Comparison of ENCODE assay signal across 20 cellular contexts in genomic region chr6:168737481-168737880, GRCh38.
DNase-seq lines count a peak whose midpoint lies in the region; ATAC-seq, FAIRE-seq and TF ChIP-seq lines count a peak whose summit lies in the region.
"Had no signal": no experiment of that assay in that cellular context is flagged by ENCODE, and none has a peak within 500 bp of the region (broad histone marks: within the 10 kb centered on the region; RNA-seq: fewer than 3 reads in every experiment).

No MANE protein-coding gene starts in this region.

- no peaks in the 10 kb centered on the region for H3K23me2 ChIP-seq in H1 (ENCODE audit: low read depth, low read length)

- H4K20me1 ChIP-seq in H1 (replicated peaks in 1 of 2; ENCODE audit: control insufficient read depth in 1 of 2, insufficient read depth in 2 of 2, low read length in 2 of 2): no peaks in the 10 kb centered on the region

- no peak for TF ChIP-seq EP300 in H1 (IDR thresholded peaks at IDR 0.05; ENCODE audit: borderline replicate concordance in 1 of 2, low read depth in 2 of 2, low read length in 2 of 2)

- H2AFZ ChIP-seq in H1 (ENCODE audit: low read length): peak overlapping the region; percentile 73

- no peak overlapping the region for H4K5ac ChIP-seq in H1 (ENCODE audit: insufficient read length, low read depth, low read length)

- no peak overlapping the region for H3K4me2 ChIP-seq in H1 (ENCODE audit: insufficient read depth in 1 of 2, low read depth in 2 of 2, low read length in 2 of 2)

- TF ChIP-seq POLR2A in H1 (IDR thresholded peaks at IDR 0.05; ENCODE audit: control extremely low read depth in 1 of 2, low read depth in 2 of 2, low read length in 2 of 2): no peak

- no peaks in the 10 kb centered on the region for H3K4me1 ChIP-seq in H1 (replicated peaks in 1 of 4; ENCODE audit: control insufficient read depth in 3 of 4, insufficient read depth in 4 of 4, low read length in 3 of 4)
- H3K4me1 ChIP-seq in mucosa of descending colon (ENCODE audit: low read depth): no peaks in the 10 kb centered on the region
- H3K4me1 ChIP-seq: adrenal gland, breast epithelium had no signal

- peak; percentile 13 for ATAC-seq in mucosa of descending colon
- ATAC-seq: Right ventricle myocardium inferior, T-cell had no signal

- no peak for FAIRE-seq in H1 (lab: Jason Lieb, UNC)

- DNase-seq in SHP77 (lab: John Stamatoyannopoulos, UW) (peak; percentile 32 to 33), SHP77 treated with DMSO at 0.1 percent for 48 hours (lab: John Stamatoyannopoulos, UW) (no peak), NCI-H2029 (lab: John Stamatoyannopoulos, UW) (peak; percentile 21), H1 (ENCODE audit: low read depth in 1 of 2, low spot score in 2 of 2) (no peak), mucosa of descending colon (no peak), NCI-H748 treated with DMSO at 0.1 percent for 48 hours (lab: John Stamatoyannopoulos, UW) (no peak), NCI-H2107 (lab: John Stamatoyannopoulos, UW) (no peak), A172 (ENCODE audit: low spot score) (no peak)
- DNase-seq: activated CD4-positive, alpha-beta T cell treated with anti-CD3 and anti-CD28 coated beads, Interleukin-2, amount 50 U/mL, for 1 hour; activated CD8-positive, alpha-beta memory T cell treated with anti-CD3 and anti-CD28 coated beads, Interleukin-2, amount 50 U/mL, for 48 hours; activated gamma-delta T cell treated with Interleukin-2 at 50 U/mL for 16 hours; adrenal gland; DMS79 treated with DMSO at 0.1 percent for 48 hours; NCI-H1436 treated with DMSO at 0.1 percent for 48 hours; NCI-H446 treated with DMSO at 0.1 percent for 48 hours; nucleus accumbens; T-cell had no signal

- H4K8ac ChIP-seq in H1 (ENCODE audit: extremely low read depth, insufficient read depth, low read length): no peak overlapping the region

- H3K36me3 ChIP-seq in H1 (ENCODE audit: control insufficient read depth in 2 of 4, insufficient read depth in 4 of 4, low read length in 3 of 4) (no peaks in the 10 kb centered on the region), mucosa of descending colon (ENCODE audit: low read depth) (no peaks in the 10 kb centered on the region)
- H3K36me3 ChIP-seq: adrenal gland, breast epithelium had no signal

- H3K79me1 ChIP-seq in H1 (ENCODE audit: low read depth, low read length): no peaks in the 10 kb centered on the region

- TF ChIP-seq CTCF in H1 (IDR thresholded peaks at IDR 0.05; ENCODE audit: control extremely low read depth in 1 of 3, insufficient read depth in 1 of 3, low read depth in 1 of 3, low read length in 3 of 3) (peak in 2 of 3 experiments; percentile 11 to 47; a peak in 2 of 4 replicates), mucosa of descending colon (IDR thresholded peaks at IDR 0.05) (no peak)

- H3K56ac ChIP-seq in H1 (replicated peaks; ENCODE audit: insufficient read length, low read depth, low read length): no peak overlapping the region

- no peak overlapping the region for H2BK120ac ChIP-seq in H1 (replicated peaks; ENCODE audit: low read depth, low read length)

- H2BK12ac ChIP-seq in H1 (ENCODE audit: low read depth, low read length): no peak overlapping the region

- no peak overlapping the region for H3K4me3 ChIP-seq in H1 (ENCODE audit: extremely low read depth in 1 of 4, insufficient read depth in 2 of 4, low read depth in 3 of 4, low read length in 4 of 4)
- no peak overlapping the region for H3K4me3 ChIP-seq in mucosa of descending colon
- H3K4me3 ChIP-seq: adrenal gland, breast epithelium had no signal

- no peak overlapping the region for H2BK15ac ChIP-seq in H1 (ENCODE audit: low read length)

- CTCF ChIA-PET in H1 (lab: Charles Lee; ENCODE audit: partially characterized antibody): interaction anchor here (0.9 kb wide), 1 partner anchor 29 kb away, joined by 3 read pairs; no protein-coding TSS in a partner anchor

- no peak overlapping the region for H3K27ac ChIP-seq in H1 (ENCODE audit: low read depth, low read length)
- H3K27ac ChIP-seq: adrenal gland, breast epithelium, epithelial cell of prostate had no signal

- H3K23ac ChIP-seq in H1 (ENCODE audit: insufficient read length): no peak overlapping the region

- TF ChIP-seq RAD21 in H1 (IDR thresholded peaks at IDR 0.05 in 1 of 2, conservative IDR thresholded peaks at IDR 0.05 in 1 of 2; ENCODE audit: low read depth in 2 of 2, low read length in 2 of 2): peak; percentile 36 to 56

- H4K91ac ChIP-seq in H1 (replicated peaks; ENCODE audit: insufficient read length, low read length): no peak overlapping the region

- POLR2A ChIA-PET in H1 (lab: Charles Lee; ENCODE audit: partially characterized antibody): no interaction called here

- 97% methylated on average over 5 of the region's 5 CpGs; no CpG with 5 or more reads in 1 of the 2 experiments for WGBS in H1 (ENCODE audit: extremely low coverage in 1 of 2, insufficient coverage in 1 of 2, insufficient read length in 1 of 2, insufficient replicate concordance in 2 of 2, low coverage in 1 of 2, low lambda C conversion rate in 2 of 2, missing lambda C conversion rate in 1 of 2), 2 experiments

- H3K18ac ChIP-seq in H1 (ENCODE audit: extremely low read depth, low read length): no peak overlapping the region; the same call in 1 of the 2 replicates

- H3K9ac ChIP-seq in H1 (replicated peaks in 1 of 4; ENCODE audit: extremely low read depth in 1 of 4, low read depth in 3 of 4, low read length in 3 of 4): no peak overlapping the region

- H2BK5ac ChIP-seq in H1 (ENCODE audit: low read depth, low read length): no peak overlapping the region

- no peak overlapping the region for H3K14ac ChIP-seq in H1 (ENCODE audit: insufficient read length)

- H3K27me3 ChIP-seq in H1 (replicated peaks in 1 of 4; ENCODE audit: control insufficient read depth in 3 of 4, extremely low read depth in 1 of 4, insufficient read depth in 3 of 4, low read length in 3 of 4): no peaks in the 10 kb centered on the region; a peak in 1 of 7 replicates
- H3K27me3 ChIP-seq: adrenal gland, breast epithelium had no signal

- no peaks in the 10 kb centered on the region for H3K9me3 ChIP-seq in H1 (ENCODE audit: insufficient read depth in 2 of 2, low read depth in 1 of 2, low read length in 1 of 2)
- no peaks in the 10 kb centered on the region for H3K9me3 ChIP-seq in mucosa of descending colon
- H3K9me3 ChIP-seq: adrenal gland had no signal

- no peak overlapping the region for H2BK20ac ChIP-seq in H1 (ENCODE audit: low read length)

- H2AK5ac ChIP-seq in H1 (ENCODE audit: low read depth, low read length): no peak overlapping the region

- intact Hi-C loops in mucosa of descending colon (cut with DNase I, micrococcal nuclease): no loop called here

- H3K79me2 ChIP-seq in H1 (ENCODE audit: control insufficient read depth in 1 of 2, insufficient read depth in 2 of 2, low read length in 2 of 2): no peaks in the 10 kb centered on the region

- no peak overlapping the region for H3K4ac ChIP-seq in H1 (replicated peaks; ENCODE audit: insufficient read length, low read depth, low read length)

TF ChIP-seq in H1, 55 proteins besides CTCF, POLR2A, EP300 and RAD21:
- TF ChIP-seq JUND (IDR thresholded peaks at IDR 0.05; ENCODE audit: low read length): no peak
- TF ChIP-seq ZNF274 (IDR thresholded peaks at IDR 0.05; ENCODE audit: borderline replicate concordance, extremely low read depth, low read length): no peak
- TF ChIP-seq MAFK (IDR thresholded peaks at IDR 0.05; ENCODE audit: low read depth, low read length): peak; percentile 80; the same call in 1 of the 2 replicates
- peak; percentile 46; the same call in 1 of the 2 replicates for TF ChIP-seq BACH1 (IDR thresholded peaks at IDR 0.05; ENCODE audit: low read length)
TF ChIP-seq in H1: peak in this region for 2.

Comparison
In these comparisons a context has a peak if more than half of its experiments do, and no peak if none do; other contexts are left out.
1. DNase-seq: peak in SHP77 (2 of 2) and NCI-H2029 (single experiment); none in SHP77 treated with DMSO at 0.1 percent for 48 hours (single experiment), H1 (0 of 2), mucosa of descending colon (0 of 3), NCI-H748 treated with DMSO at 0.1 percent for 48 hours (single experiment), NCI-H2107 (single experiment) and A172 (single experiment).